In genomic region chr1:83932281-83932680, GRCh38 we compare ENCODE assay signal across 1 cellular context.
A peak's percentile ranks its signal among the peaks of the same experiment; 100 is the strongest.
TF ChIP-seq lines count a peak whose summit lies in the region.

No MANE protein-coding gene starts in this region.

TF ChIP-seq in K562, 482 proteins besides CTCF, POLR2A, EP300 and RAD21 (continued from another document and continues in another):
- TF ChIP-seq CUX1 (CRISPR knock-in tag; IDR thresholded peaks at IDR 0.05) (no peak), ATF7 (IDR thresholded peaks at IDR 0.05) (no peak), ZNF584 (CRISPR knock-in tag; IDR thresholded peaks at IDR 0.05; ENCODE audit: low read depth) (no peak), MAFF (IDR thresholded peaks at IDR 0.05; ENCODE audit: low read length) (no peak), DIDO1 (tag; IDR thresholded peaks at IDR 0.05; ENCODE audit: low read depth) (no peak), THRB (CRISPR knock-in tag; conservative IDR thresholded peaks at IDR 0.05) (no peak), STAT5A (IDR thresholded peaks at IDR 0.05; ENCODE audit: borderline replicate concordance, low read length) (0 out of 2 replicates have a peak, but pooled peaks have one; percentile 18), ZNF274 (IDR thresholded peaks at IDR 0.05; ENCODE audit: borderline replicate concordance, low read depth, low read length) (no peak), ARID3A (IDR thresholded peaks at IDR 0.05; ENCODE audit: borderline replicate concordance, low read depth, low read length) (0 out of 2 replicates have a peak, but pooled peaks have one; percentile 20), AFF1 (IDR thresholded peaks at IDR 0.05; ENCODE audit: low read depth in 1 of 2, partially characterized antibody in 2 of 2) (no peak), DDX20 (tag; IDR thresholded peaks at IDR 0.05; ENCODE audit: low read depth) (no peak), RFX1 (IDR thresholded peaks at IDR 0.05) (peak; percentile 47), AFF4 (CRISPR knock-in tag; IDR thresholded peaks at IDR 0.05) (no peak), ARHGAP35 (IDR thresholded peaks at IDR 0.05; ENCODE audit: partially characterized antibody) (no peak), ZNF408 (CRISPR knock-in tag; IDR thresholded peaks at IDR 0.05; ENCODE audit: low read depth) (no peak), NCOA1 (IDR thresholded peaks at IDR 0.05; ENCODE audit: low read depth) (0 out of 2 replicates have a peak, but pooled peaks have one; percentile 17), SMARCC2 (IDR thresholded peaks at IDR 0.05; ENCODE audit: low read depth) (peak; percentile 42; the same call in 1 of the 2 replicates), ZNF75A (CRISPR knock-in tag; IDR thresholded peaks at IDR 0.05) (no peak), BRF2 (IDR thresholded peaks at IDR 0.05; ENCODE audit: borderline replicate concordance, insufficient read depth, insufficient read length) (no peak), HNRNPL (IDR thresholded peaks at IDR 0.05; ENCODE audit: low read depth, low read length) (no peak), BRD9 (IDR thresholded peaks at IDR 0.05; ENCODE audit: low read depth, partially characterized antibody) (no peak), TRIM24 (IDR thresholded peaks at IDR 0.05) (peak in 1 of 2 experiments; percentile 66; a peak in 2 of 4 replicates), ZBTB9 (CRISPR knock-in tag; IDR thresholded peaks at IDR 0.05) (no peak), PRDM10 (IDR thresholded peaks at IDR 0.05; ENCODE audit: partially characterized antibody) (no peak), RBFOX2 (IDR thresholded peaks at IDR 0.05; ENCODE audit: low read depth, low read length) (no peak), ZFP91 (CRISPR knock-in tag; IDR thresholded peaks at IDR 0.05) (no peak), PHTF2 (CRISPR knock-in tag; IDR thresholded peaks at IDR 0.05) (no peak), PHF8 (IDR thresholded peaks at IDR 0.05; ENCODE audit: borderline replicate concordance, low read length) (no peak), SNIP1 (IDR thresholded peaks at IDR 0.05; ENCODE audit: low read depth) (no peak), MTA3 (IDR thresholded peaks at IDR 0.05; ENCODE audit: borderline replicate concordance) (no peak)
